Comparison of ENCODE assay signal across 9 cellular contexts in genomic region chrX:68694429-68695205, GRCh38. TPM values are rescaled to one million over a fixed set of nuclear protein-coding genes. Genes with fewer than 3 reads are reported as not detected.
DNase-seq lines count a peak whose midpoint lies in the region; ATAC-seq and TF ChIP-seq lines count a peak whose summit lies in the region.
"Had no signal": no experiment of that assay in that cellular context is flagged by ENCODE, and none has a peak within 500 bp of the region (broad histone marks: within the 10 kb centered on the region; RNA-seq: fewer than 3 reads in every experiment).

No MANE protein-coding gene starts in this region.

- H2AFZ ChIP-seq in mesenchymal stem cell (ENCODE audit: low read depth, low read length) = no peak overlapping the region

- no peaks in the 10 kb centered on the region for H3K36me3 Mint-ChIP-seq in MCF 10A (ENCODE audit: insufficient read depth, unreplicated experiment)

- no peak overlapping the region for H2AK5ac ChIP-seq in mesenchymal stem cell (ENCODE audit: low read length, severe bottlenecking)

- H2BK120ac ChIP-seq in mesenchymal stem cell (ENCODE audit: low read depth, low read length) = no peak overlapping the region

- H3K18ac ChIP-seq in mesenchymal stem cell (ENCODE audit: low read depth in 1 of 2, low read length in 2 of 2) = no peak overlapping the region

- H3K9ac ChIP-seq in mesenchymal stem cell (ENCODE audit: low read length) = peak overlapping the region; percentile 80

- in situ Hi-C loops in astrocyte of the cerebellum (cut with HindIII; ENCODE audit: low sequenced_read_pairs) = no loop called here

- 58% methylated on average over 14 of the region's 17 CpGs for WGBS in mesenchymal stem cell
- 59 to 61% methylated on average over 6 to 17 of the region's 17 CpGs for WGBS in upper lobe of left lung, 2 donors

- TF ChIP-seq POLR2A in breast epithelium (IDR thresholded peaks at IDR 0.05) (no peak), upper lobe of left lung (IDR thresholded peaks at IDR 0.05) (peak in 1 of 4 donors; percentile 35), Peyer's patch (IDR thresholded peaks at IDR 0.05) (no peak)

- H3K4me2 ChIP-seq in mesenchymal stem cell (ENCODE audit: low read length, poor library complexity, severe bottlenecking) = peak overlapping the region; percentile 75

- no peak for DNase-seq in breast epithelium (ENCODE audit: low spot score in 2 of 2)
- no peak for DNase-seq in MCF 10A (ENCODE audit: unreplicated experiment)
- no peak for DNase-seq in astrocyte of the cerebellum (ENCODE audit: low read depth)
- no peak for DNase-seq in mesenchymal stem cell
- DNase-seq in upper lobe of left lung = no peak
- DNase-seq in Peyer's patch = no peak
- no peak for DNase-seq in dedifferentiated amniotic fluid mesenchymal stem cell (ENCODE audit: extremely low spot score)

- no peak for TF ChIP-seq EP300 in upper lobe of left lung (IDR thresholded peaks at IDR 0.05)

- no peak overlapping the region for H4K91ac ChIP-seq in mesenchymal stem cell (ENCODE audit: low read length)

- H4K8ac ChIP-seq in mesenchymal stem cell (ENCODE audit: low read length) = no peak overlapping the region

- H3K4me1 ChIP-seq in breast epithelium (no peaks in the 10 kb centered on the region), mesenchymal stem cell (ENCODE audit: control insufficient read depth, insufficient read depth, low read depth, low read length) (peaks cover 31% of the 10 kb centered on the region), upper lobe of left lung (peaks cover 0 to 38% (median 13%) of the 10 kb centered on the region in 4 donors), Peyer's patch (no peaks in the 10 kb centered on the region)

- H3K27ac ChIP-seq in breast epithelium (peak overlapping the region in 1 of 2 donors; percentile 25), mesenchymal stem cell (ENCODE audit: low read length, poor library complexity, severe bottlenecking) (no peak overlapping the region), upper lobe of left lung (peak overlapping the region; percentile 85 to 91 (median 88)), Peyer's patch (peak overlapping the region in 1 of 4 donors; percentile 62)
- H3K27ac ChIP-seq: VCaP had no signal

- CTCF ChIA-PET in MCF 10A (lab: Yijun Ruan, JAX) = interaction anchor here (1.1 to 2.1 kb wide), 2 partner anchors 16 to 55 kb away, joined by 3 to 7 read pairs; no protein-coding TSS in a partner anchor

- no peaks in the 10 kb centered on the region for H3K9me3 Mint-ChIP-seq in MCF 10A (ENCODE audit: unreplicated experiment)

- H3K27me3 ChIP-seq in breast epithelium = peaks cover 0 to 66% of the 10 kb centered on the region in 2 donors
- H3K27me3 ChIP-seq in mesenchymal stem cell (ENCODE audit: control insufficient read depth in 1 of 2, insufficient read depth in 1 of 2, low read length in 2 of 2) = peaks cover 0 to 46% of the 10 kb centered on the region in 2 experiments
- no peaks in the 10 kb centered on the region for H3K27me3 ChIP-seq in upper lobe of left lung
- no peaks in the 10 kb centered on the region for H3K27me3 ChIP-seq in Peyer's patch

- TF ChIP-seq CTCF in breast epithelium (IDR thresholded peaks at IDR 0.05) (no peak), MCF 10A (IDR thresholded peaks at IDR 0.05; ENCODE audit: unreplicated experiment) (no peak), astrocyte of the cerebellum (IDR thresholded peaks at IDR 0.05; ENCODE audit: low read depth, low read length, missing control alignments) (no peak), upper lobe of left lung (IDR thresholded peaks at IDR 0.05) (no peak), Peyer's patch (IDR thresholded peaks at IDR 0.05) (no peak)

- H3K4ac ChIP-seq in mesenchymal stem cell (ENCODE audit: low read depth in 1 of 2, low read length in 2 of 2) = no peak overlapping the region

- H3K79me1 ChIP-seq in mesenchymal stem cell (replicated peaks; ENCODE audit: low read length, poor library complexity, severe bottlenecking) = peaks cover 2% of the 10 kb centered on the region

- H3K4me3 ChIP-seq in breast epithelium (peak overlapping the region; percentile 58 to 73 (median 60)), astrocyte of the cerebellum (ENCODE audit: low read depth, low read length) (peak overlapping the region; percentile 50), mesenchymal stem cell (ENCODE audit: insufficient read depth in 1 of 2, low read depth in 1 of 2, low read length in 2 of 2) (peak overlapping the region in 1 of 2 experiments; percentile 77), upper lobe of left lung (peak overlapping the region; percentile 39 to 66 (median 56)), Peyer's patch (peak overlapping the region in 2 of 4 donors; percentile 53 to 54)

- H3K27me3 Mint-ChIP-seq in MCF 10A (ENCODE audit: insufficient read depth, unreplicated experiment) = peaks cover 28% of the 10 kb centered on the region

- POLR2A ChIA-PET in MCF 10A (lab: Yijun Ruan, JAX) = no interaction called here

- ATAC-seq in upper lobe of left lung (ENCODE audit: low FRiP score in 2 of 2) (peak in 1 of 2 donors; percentile 55), GM19463 (IDR thresholded peaks at IDR 0.05; ENCODE audit: unreplicated experiment) (no peak)

- no peak overlapping the region for H3K23ac ChIP-seq in mesenchymal stem cell (ENCODE audit: low read length in 2 of 2)

- H3K4me3 Mint-ChIP-seq in MCF 10A (ENCODE audit: unreplicated experiment) = no peak overlapping the region

- no peak overlapping the region for H2BK15ac ChIP-seq in mesenchymal stem cell (ENCODE audit: low read depth, poor library complexity, severe bottlenecking)

- no peak overlapping the region for H2BK5ac ChIP-seq in mesenchymal stem cell (ENCODE audit: low read depth, low read length, poor library complexity, severe bottlenecking)

- H3K14ac ChIP-seq in mesenchymal stem cell (ENCODE audit: low read length in 2 of 2) = no peak overlapping the region

- no peaks in the 10 kb centered on the region for H3K9me3 ChIP-seq in breast epithelium
- no peaks in the 10 kb centered on the region for H3K9me3 ChIP-seq in mesenchymal stem cell (ENCODE audit: control insufficient read depth, low read length)
- no peaks in the 10 kb centered on the region for H3K9me3 ChIP-seq in upper lobe of left lung
- H3K9me3 ChIP-seq in Peyer's patch = no peaks in the 10 kb centered on the region

- BruUV-seq in MCF 10A (replicated peaks; lab: Mats Ljungman, UMichigan) = no TSS peak

- no peak overlapping the region for H3K27ac Mint-ChIP-seq in MCF 10A (ENCODE audit: low read depth, unreplicated experiment)

- no peak overlapping the region for H2BK12ac ChIP-seq in mesenchymal stem cell (ENCODE audit: low read length in 2 of 2)

- no peaks in the 10 kb centered on the region for H3K4me1 Mint-ChIP-seq in MCF 10A (ENCODE audit: insufficient read depth, unreplicated experiment)

- H3K36me3 ChIP-seq in breast epithelium (no peaks in the 10 kb centered on the region), mesenchymal stem cell (ENCODE audit: control insufficient read depth in 1 of 2, insufficient read depth in 2 of 2, low read depth in 1 of 2, low read length in 2 of 2) (no peaks in the 10 kb centered on the region), upper lobe of left lung (no peaks in the 10 kb centered on the region), Peyer's patch (no peaks in the 10 kb centered on the region)

- intact Hi-C loops in breast epithelium (cut with DNase I; ENCODE audit: low total_unique reads) (loop anchor here (1.0 kb wide), 1 partner anchor 42 kb away; no protein-coding TSS in a partner anchor), MCF 10A (cut with micrococcal nuclease) (no loop called here)

RNA-seq across cellular contexts. Expression of gene STARD8, which starts 47.2 kb away (rescaled TPM):
- total RNA-seq in breast epithelium = 10 to 100 TPM in 1 of 3 donors, 1 to 10 TPM in 2; 6.4 to 18.7 (median 9.2) TPM
- 0.37 and 1.0 TPM in 2 replicates for total RNA-seq in MCF 10A (2022)
- polyA plus RNA-seq in mesenchymal stem cell (2013, experiment 1 of 2) = 0.19 TPM
- polyA plus RNA-seq in mesenchymal stem cell (2013, experiment 2 of 2) = 0.18 TPM
- 10 to 100 TPM; 13.9 to 43.1 (median 25.8) TPM for total RNA-seq in upper lobe of left lung
- total RNA-seq in Peyer's patch = 1 to 10 TPM in 3 of 4 donors, under 1 TPM in 1; 0.70 to 5.0 (median 4.1) TPM
